12 cellular contexts compared by ENCODE assay signal in genomic region chr19:1829958-1830357, GRCh38. TPM values are rescaled to one million over a fixed set of nuclear protein-coding genes. Genes with fewer than 3 reads are reported as not detected.
A peak's percentile ranks its signal among the peaks of the same experiment; 100 is the strongest.
DNase-seq lines count a peak whose midpoint lies in the region; ATAC-seq and TF ChIP-seq lines count a peak whose summit lies in the region.
"Had no signal": no experiment of that assay in that cellular context is flagged by ENCODE, and none has a peak within 500 bp of the region (broad histone marks: within the 10 kb centered on the region; RNA-seq: fewer than 3 reads in every experiment).

No MANE protein-coding gene starts in this region.

- in situ Hi-C loops in mammary epithelial cell (cut with MboI; ENCODE audit: low sequenced_read_pairs in 2 of 2): no loop called here

- CTCF ChIA-PET in mammary epithelial cell (lab: Charles Lee; ENCODE audit: low non-redundant PET): no interaction called here

- H3K27me3 ChIP-seq in prostate gland (replicated peaks; ENCODE audit: insufficient read depth) (no peaks in the 10 kb centered on the region), mammary epithelial cell (ENCODE audit: insufficient read depth, low read length) (no peaks in the 10 kb centered on the region)

- H3K27ac Mint-ChIP-seq in activated naive CD4-positive, alpha-beta T cell treated with anti-CD3 and anti-CD28 coated beads, Interleukin-2, amount 50 U/mL, for 24 hours: peak overlapping the region; percentile 51
- H3K27ac Mint-ChIP-seq: B cell; CD4-positive, alpha-beta T cell had no signal

- peaks cover 3% of the 10 kb centered on the region for H3K36me3 Mint-ChIP-seq in activated naive CD4-positive, alpha-beta T cell treated with anti-CD3 and anti-CD28 coated beads, Interleukin-2, amount 50 U/mL, for 24 hours

- H3K36me3 ChIP-seq in prostate gland (no peaks in the 10 kb centered on the region), mucosa of descending colon (ENCODE audit: low read depth) (no peaks in the 10 kb centered on the region), mammary epithelial cell (ENCODE audit: insufficient read depth, low read length) (no peaks in the 10 kb centered on the region)

- H3K9me3 ChIP-seq in prostate gland: no peaks in the 10 kb centered on the region
- no peaks in the 10 kb centered on the region for H3K9me3 ChIP-seq in mucosa of descending colon
- H3K9me3 ChIP-seq in mammary epithelial cell (replicated peaks; ENCODE audit: insufficient read depth, low read length): no peaks in the 10 kb centered on the region
- H3K9me3 ChIP-seq: Caco-2 had no signal

- peak overlapping the region; percentile 73 for H3K27ac ChIP-seq in VCaP
- H3K27ac ChIP-seq in prostate gland: peak overlapping the region; percentile 61 to 78
- no peak overlapping the region for H3K27ac ChIP-seq in mammary epithelial cell (ENCODE audit: insufficient read depth, low read depth, low read length)

- H4K20me1 ChIP-seq in mammary epithelial cell (ENCODE audit: insufficient read depth, low read length): peaks cover 2% of the 10 kb centered on the region

- TF ChIP-seq CTCF in VCaP (conservative IDR thresholded peaks at IDR 0.05) (no peak), prostate gland (IDR thresholded peaks at IDR 0.05) (no peak), mucosa of descending colon (IDR thresholded peaks at IDR 0.05) (no peak), mammary epithelial cell (conservative IDR thresholded peaks at IDR 0.05 in 1 of 2, IDR thresholded peaks at IDR 0.05 in 1 of 2; ENCODE audit: extremely low read depth in 1 of 2, insufficient read depth in 1 of 2, low read depth in 1 of 2, low read length in 2 of 2) (no peak)

- TF ChIP-seq POLR2A in prostate gland (IDR thresholded peaks at IDR 0.05): no peak

- ATAC-seq in HG02759 (IDR thresholded peaks at IDR 0.05; ENCODE audit: unreplicated experiment): no peak
- no peak for ATAC-seq in mucosa of descending colon

- intact Hi-C loops in prostate gland (cut with DNase I) (loop anchor here (10.0 kb wide), 1 partner anchor 285 kb away; no protein-coding TSS in a partner anchor), mucosa of descending colon (cut with DNase I, micrococcal nuclease) (no loop called here), mammary epithelial cell (cut with micrococcal nuclease) (no loop called here)

- H3K9ac ChIP-seq in mammary epithelial cell (ENCODE audit: insufficient read depth, low read length): no peak overlapping the region

- dilution Hi-C loops in mammary epithelial cell (cut with HindIII; ENCODE audit: low sequenced_read_pairs): no loop called here

- WGBS in prostate gland: 45% methylated on average over 11 of the region's 11 CpGs
- WGBS in mammary epithelial cell (ENCODE audit: low coverage, missing lambda C conversion rate): 98% methylated on average over 11 of the region's 11 CpGs

- no peak overlapping the region for H3K4me3 Mint-ChIP-seq in activated naive CD4-positive, alpha-beta T cell treated with anti-CD3 and anti-CD28 coated beads, Interleukin-2, amount 50 U/mL, for 24 hours
- H3K4me3 Mint-ChIP-seq: B cell; CD4-positive, alpha-beta T cell; H9 had no signal

- H3K4me3 ChIP-seq in prostate gland (no peak overlapping the region), mucosa of descending colon (no peak overlapping the region), mammary epithelial cell (replicated peaks in 1 of 3; ENCODE audit: insufficient read depth in 1 of 3, low read depth in 2 of 3, low read length in 3 of 3) (no peak overlapping the region)

- no peak overlapping the region for H2AFZ ChIP-seq in mammary epithelial cell (ENCODE audit: low read depth, low read length)

- H3K4me1 ChIP-seq in prostate gland (replicated peaks): no peaks in the 10 kb centered on the region
- no peaks in the 10 kb centered on the region for H3K4me1 ChIP-seq in mucosa of descending colon (ENCODE audit: low read depth)
- peaks cover 4% of the 10 kb centered on the region for H3K4me1 ChIP-seq in mammary epithelial cell (ENCODE audit: insufficient read depth, low read length)
- H3K4me1 ChIP-seq: Caco-2 had no signal

- peaks cover 3% of the 10 kb centered on the region for H3K4me1 Mint-ChIP-seq in activated naive CD4-positive, alpha-beta T cell treated with anti-CD3 and anti-CD28 coated beads, Interleukin-2, amount 50 U/mL, for 24 hours

- H3K4me2 ChIP-seq in mammary epithelial cell (ENCODE audit: insufficient read depth, low read depth, low read length): no peak overlapping the region

- peaks cover 82% of the 10 kb centered on the region for H3K79me2 ChIP-seq in mammary epithelial cell (ENCODE audit: insufficient read depth, low read length)

- no peaks in the 10 kb centered on the region for H3K9me3 Mint-ChIP-seq in activated naive CD4-positive, alpha-beta T cell treated with anti-CD3 and anti-CD28 coated beads, Interleukin-2, amount 50 U/mL, for 24 hours
- H3K9me3 Mint-ChIP-seq: CD4-positive, alpha-beta T cell; H9 had no signal

- no TSS peak for BruUV-seq in mammary epithelial cell (replicated peaks; lab: Mats Ljungman, UMichigan)

- no peaks in the 10 kb centered on the region for H3K27me3 Mint-ChIP-seq in activated naive CD4-positive, alpha-beta T cell treated with anti-CD3 and anti-CD28 coated beads, Interleukin-2, amount 50 U/mL, for 24 hours
- H3K27me3 Mint-ChIP-seq: B cell; CD4-positive, alpha-beta T cell had no signal

- DNase-seq in activated naive CD4-positive, alpha-beta T cell (lab: John Stamatoyannopoulos, UW): no peak
- DNase-seq in prostate gland (ENCODE audit: low spot score) (peak; percentile 47), mucosa of descending colon (no peak), mammary epithelial cell (no peak)
- DNase-seq: C1 segment of cervical spinal cord; Caco-2; CD4-positive, alpha-beta T cell; H9 had no signal

RNA-seq across cellular contexts. Expression of gene ATP8B3, which starts 17.9 kb away (rescaled TPM):
- total RNA-seq in prostate gland (1 to 10 TPM in 1 of 2 donors, under 1 TPM in 1; 0.18 to 4.7 TPM), mucosa of descending colon (1 to 10 TPM in 1 of 3 donors, under 1 TPM in 2; 0.55 to 1.2 (median 0.80) TPM), mammary epithelial cell (1 to 10 TPM; 1.0 to 2.7 TPM)
- polyA plus RNA-seq in mammary epithelial cell: 5.3 TPM
- polyA minus RNA-seq in mammary epithelial cell: 10.5 TPM

RNA-seq across cellular contexts. Expression of gene REXO1, which starts 18.3 kb away (rescaled TPM):
- total RNA-seq in prostate gland (10 to 100 TPM; 29.8 to 59.1 TPM), mucosa of descending colon (10 to 100 TPM; 45.4 to 54.3 (median 50.2) TPM), mammary epithelial cell (10 to 100 TPM; 11.3 to 41.0 TPM)
- polyA plus RNA-seq in mammary epithelial cell: 22.4 TPM
- polyA minus RNA-seq in mammary epithelial cell: 29.8 TPM

RNA-seq across cellular contexts. Expression of gene KLF16, which starts 33.4 kb away (rescaled TPM):
- total RNA-seq in prostate gland (10 to 100 TPM in 1 of 2 donors, 1 to 10 TPM in 1; 8.4 to 22.8 TPM), mucosa of descending colon (10 to 100 TPM; 22.6 to 26.5 (median 25.6) TPM), mammary epithelial cell (10 to 100 TPM; 13.7 to 56.2 TPM)
- 11.9 TPM for polyA plus RNA-seq in mammary epithelial cell
- 11.0 TPM for polyA minus RNA-seq in mammary epithelial cell

RNA-seq across cellular contexts. Expression of gene ABHD17A, which starts 55.3 kb away (rescaled TPM):
- total RNA-seq in prostate gland: 100 to 1,000 TPM; 131 to 146 TPM
- 10 to 100 TPM; 60.9 to 65.8 (median 65.8) TPM for total RNA-seq in mucosa of descending colon
- 10 to 100 TPM; 46.2 to 61.5 TPM for total RNA-seq in mammary epithelial cell
- polyA plus RNA-seq in mammary epithelial cell: 56.8 TPM
- polyA minus RNA-seq in mammary epithelial cell: 7.2 TPM
